Comparison of ENCODE assay signal across 1 cellular context in the genomic region with DNA sequence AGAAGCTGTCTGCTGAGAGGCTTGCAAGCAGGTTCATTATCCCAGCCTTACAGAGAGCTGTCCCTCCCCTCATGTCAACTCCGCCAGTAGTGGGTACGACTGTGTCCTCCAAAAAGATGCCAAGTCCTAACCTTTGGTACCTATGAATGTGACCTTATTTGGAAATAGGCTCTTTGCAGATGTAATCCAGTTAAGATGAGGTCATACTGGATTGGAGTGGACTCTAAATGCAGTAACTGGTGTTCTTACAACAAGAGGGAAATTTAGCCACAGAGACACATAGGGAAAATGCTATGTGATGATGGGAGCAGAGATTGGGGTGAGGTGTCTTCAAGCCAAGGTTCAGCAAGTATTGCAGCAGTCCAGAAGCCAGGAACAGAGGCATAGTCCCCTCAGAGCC.
TF ChIP-seq lines count a peak whose summit lies in the region.

No MANE protein-coding gene starts in this region.

TF ChIP-seq in H1, 55 proteins besides CTCF, POLR2A, EP300 and RAD21:
- TF ChIP-seq CBX8 (IDR thresholded peaks at IDR 0.05; ENCODE audit: borderline replicate concordance, low read depth, low read length): no peak
- no peak for TF ChIP-seq RNF2 (IDR thresholded peaks at IDR 0.05; ENCODE audit: borderline replicate concordance, low read depth, low read length, missing control alignments, poor library complexity, severe bottlenecking)
- TF ChIP-seq KDM5A (IDR thresholded peaks at IDR 0.05; ENCODE audit: low read length): no peak
- TF ChIP-seq SAP30 (IDR thresholded peaks at IDR 0.05; ENCODE audit: insufficient read depth, insufficient replicate concordance, low read length): no peak
- TF ChIP-seq TBP (IDR thresholded peaks at IDR 0.05; ENCODE audit: low read depth, low read length): no peak
- no peak for TF ChIP-seq ASH2L (IDR thresholded peaks at IDR 0.05; ENCODE audit: low read length)
- TF ChIP-seq JUND (IDR thresholded peaks at IDR 0.05; ENCODE audit: low read length): no peak
- TF ChIP-seq, protein P1, sequence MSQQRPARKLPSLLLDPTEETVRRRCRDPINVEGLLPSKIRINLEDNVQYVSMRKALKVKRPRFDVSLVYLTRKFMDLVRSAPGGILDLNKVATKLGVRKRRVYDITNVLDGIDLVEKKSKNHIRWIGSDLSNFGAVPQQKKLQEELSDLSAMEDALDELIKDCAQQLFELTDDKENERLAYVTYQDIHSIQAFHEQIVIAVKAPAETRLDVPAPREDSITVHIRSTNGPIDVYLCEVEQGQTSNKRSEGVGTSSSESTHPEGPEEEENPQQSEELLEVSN (IDR thresholded peaks at IDR 0.05): no peak
- TF ChIP-seq SP4 (IDR thresholded peaks at IDR 0.05; ENCODE audit: low read length): no peak
- TF ChIP-seq BACH1 (IDR thresholded peaks at IDR 0.05; ENCODE audit: low read length): no peak
- no peak for TF ChIP-seq KDM4A (IDR thresholded peaks at IDR 0.05; ENCODE audit: low read depth, low read length, severe bottlenecking)
- TF ChIP-seq TEAD4 (IDR thresholded peaks at IDR 0.05; ENCODE audit: low read depth, low read length): no peak
- TF ChIP-seq, protein P2, sequence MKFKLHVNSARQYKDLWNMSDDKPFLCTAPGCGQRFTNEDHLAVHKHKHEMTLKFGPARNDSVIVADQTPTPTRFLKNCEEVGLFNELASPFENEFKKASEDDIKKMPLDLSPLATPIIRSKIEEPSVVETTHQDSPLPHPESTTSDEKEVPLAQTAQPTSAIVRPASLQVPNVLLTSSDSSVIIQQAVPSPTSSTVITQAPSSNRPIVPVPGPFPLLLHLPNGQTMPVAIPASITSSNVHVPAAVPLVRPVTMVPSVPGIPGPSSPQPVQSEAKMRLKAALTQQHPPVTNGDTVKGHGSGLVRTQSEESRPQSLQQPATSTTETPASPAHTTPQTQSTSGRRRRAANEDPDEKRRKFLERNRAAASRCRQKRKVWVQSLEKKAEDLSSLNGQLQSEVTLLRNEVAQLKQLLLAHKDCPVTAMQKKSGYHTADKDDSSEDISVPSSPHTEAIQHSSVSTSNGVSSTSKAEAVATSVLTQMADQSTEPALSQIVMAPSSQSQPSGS (IDR thresholded peaks at IDR 0.05; ENCODE audit: low read length): no peak
- no peak for TF ChIP-seq SRF (IDR thresholded peaks at IDR 0.05; ENCODE audit: low read depth, low read length)
- TF ChIP-seq CHD1 (IDR thresholded peaks at IDR 0.05; ENCODE audit: low read depth, low read length): no peak
- no peak for TF ChIP-seq KDM1A (IDR thresholded peaks at IDR 0.05; ENCODE audit: borderline replicate concordance, low read length)
- TF ChIP-seq PHF8 (conservative IDR thresholded peaks at IDR 0.05; ENCODE audit: low read depth, low read length): no peak
- TF ChIP-seq, protein P3, sequence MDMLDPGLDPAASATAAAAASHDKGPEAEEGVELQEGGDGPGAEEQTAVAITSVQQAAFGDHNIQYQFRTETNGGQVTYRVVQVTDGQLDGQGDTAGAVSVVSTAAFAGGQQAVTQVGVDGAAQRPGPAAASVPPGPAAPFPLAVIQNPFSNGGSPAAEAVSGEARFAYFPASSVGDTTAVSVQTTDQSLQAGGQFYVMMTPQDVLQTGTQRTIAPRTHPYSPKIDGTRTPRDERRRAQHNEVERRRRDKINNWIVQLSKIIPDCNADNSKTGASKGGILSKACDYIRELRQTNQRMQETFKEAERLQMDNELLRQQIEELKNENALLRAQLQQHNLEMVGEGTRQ (IDR thresholded peaks at IDR 0.05; ENCODE audit: low read length): no peak
